In genomic region chr15:99504071-99504822, GRCh38 we compare ENCODE assay signal across 9 cellular contexts.
DNase-seq lines count a peak whose midpoint lies in the region; ATAC-seq and TF ChIP-seq lines count a peak whose summit lies in the region.
"Had no signal": no experiment of that assay in that cellular context is flagged by ENCODE, and none has a peak within 500 bp of the region (broad histone marks: within the 10 kb centered on the region; RNA-seq: fewer than 3 reads in every experiment).

No MANE protein-coding gene starts in this region.

- peaks cover 34% of the 10 kb centered on the region for H3K4me1 Mint-ChIP-seq in activated naive CD4-positive, alpha-beta T cell treated with anti-CD3 and anti-CD28 coated beads for 36 hours (ENCODE audit: low read depth)
- peaks cover 74% of the 10 kb centered on the region for H3K4me1 Mint-ChIP-seq in stimulated activated naive CD8-positive, alpha-beta T cell treated with anti-CD3 and anti-CD28 coated beads, Interleukin-15, Interleukin-2, amounts not matched to agents 100 ng/mL and 50 ng/mL, for 24 hours (ENCODE audit: low read depth)
- peaks cover 3 to 8% of the 10 kb centered on the region in 2 donors for H3K4me1 Mint-ChIP-seq in effector memory CD8-positive, alpha-beta T cell (ENCODE audit: low read depth in 2 of 2)

- H3K9ac ChIP-seq in PC-3 (ENCODE audit: low read length) = no peak overlapping the region

- H3K9me3 ChIP-seq in PC-3 (ENCODE audit: low read length) = no peaks in the 10 kb centered on the region

- H3K27me3 ChIP-seq in PC-3 (ENCODE audit: low read length) = no peaks in the 10 kb centered on the region

- CTCF ChIA-PET in activated naive CD4-positive, alpha-beta T cell treated with anti-CD3 and anti-CD28 coated beads for 36 hours (lab: Charles Lee) = interaction anchor here (0.9 to 1.4 kb wide), 2 partner anchors 71 to 232 kb away, joined by 3 read pairs; no protein-coding TSS in a partner anchor
- CTCF ChIA-PET in PC-3 (lab: Charles Lee) = interaction anchor here (0.5 kb wide), 1 partner anchor 38 kb away, joined by 6 read pairs; no protein-coding TSS in a partner anchor

- no peak overlapping the region for H3K4me3 ChIP-seq in PC-3 (ENCODE audit: low read length)
- H3K4me3 ChIP-seq: SK-N-MC had no signal

- POLR2A ChIA-PET in PC-3 (lab: Charles Lee; ENCODE audit: unreplicated experiment) = no interaction called here

- no peaks in the 10 kb centered on the region for H3K9me3 Mint-ChIP-seq in activated naive CD4-positive, alpha-beta T cell treated with anti-CD3 and anti-CD28 coated beads for 36 hours
- no peaks in the 10 kb centered on the region for H3K9me3 Mint-ChIP-seq in stimulated activated naive CD8-positive, alpha-beta T cell treated with anti-CD3 and anti-CD28 coated beads, Interleukin-15, Interleukin-2, amounts not matched to agents 100 ng/mL and 50 ng/mL, for 24 hours
- H3K9me3 Mint-ChIP-seq in effector memory CD8-positive, alpha-beta T cell = no peaks in the 10 kb centered on the region

- H3K4me1 ChIP-seq in PC-3 (ENCODE audit: insufficient read depth, low read length) = peaks cover 32% of the 10 kb centered on the region

- no peaks in the 10 kb centered on the region for H3K36me3 ChIP-seq in PC-3 (ENCODE audit: low read depth, low read length)

- peak overlapping the region; percentile 15; the same call in 1 of the 2 replicates for H3K4me2 ChIP-seq in PC-3 (ENCODE audit: low read length)

- H3K9me2 ChIP-seq in PC-3 (replicated peaks; ENCODE audit: low read length) = no peaks in the 10 kb centered on the region

- H3K79me2 ChIP-seq in PC-3 (ENCODE audit: low read length) = no peaks in the 10 kb centered on the region

- no peak for TF ChIP-seq CTCF in PC-3 (conservative IDR thresholded peaks at IDR 0.05; ENCODE audit: low read depth, low read length)

- H3K36me3 Mint-ChIP-seq in activated naive CD4-positive, alpha-beta T cell treated with anti-CD3 and anti-CD28 coated beads for 36 hours (ENCODE audit: low read depth) = no peaks in the 10 kb centered on the region
- no peaks in the 10 kb centered on the region for H3K36me3 Mint-ChIP-seq in stimulated activated naive CD8-positive, alpha-beta T cell treated with anti-CD3 and anti-CD28 coated beads, Interleukin-15, Interleukin-2, amounts not matched to agents 100 ng/mL and 50 ng/mL, for 24 hours (ENCODE audit: low read depth)
- peaks cover 4% of the 10 kb centered on the region for H3K36me3 Mint-ChIP-seq in effector memory CD8-positive, alpha-beta T cell (ENCODE audit: insufficient read depth)

- H2AFZ ChIP-seq in PC-3 (ENCODE audit: low read length) = 0 out of 2 replicates have a peak overlapping the region, but pooled peaks have one; percentile 38

- H3K27ac Mint-ChIP-seq in activated naive CD4-positive, alpha-beta T cell treated with anti-CD3 and anti-CD28 coated beads for 36 hours = no peak overlapping the region
- peak overlapping the region; percentile 95 for H3K27ac Mint-ChIP-seq in stimulated activated naive CD8-positive, alpha-beta T cell treated with anti-CD3 and anti-CD28 coated beads, Interleukin-15, Interleukin-2, amounts not matched to agents 100 ng/mL and 50 ng/mL, for 24 hours
- no peak overlapping the region for H3K27ac Mint-ChIP-seq in effector memory CD8-positive, alpha-beta T cell

- ATAC-seq in HG02884 (IDR thresholded peaks at IDR 0.05; ENCODE audit: unreplicated experiment) = peak; percentile 36
- ATAC-seq in PC-3 = no peak
- no peak for ATAC-seq in effector memory CD8-positive, alpha-beta T cell (replicated peaks)

- H3K27ac ChIP-seq in PC-3 (ENCODE audit: low read length) = no peak overlapping the region
- H3K27ac ChIP-seq: SK-N-MC had no signal

- BruUV-seq in PC-3 (replicated peaks; lab: Mats Ljungman, UMichigan) = no TSS peak

- no peaks in the 10 kb centered on the region for H4K20me1 ChIP-seq in PC-3 (ENCODE audit: low read length)

- no peaks in the 10 kb centered on the region for H3F3A ChIP-seq in PC-3 (ENCODE audit: low read length, unreplicated experiment)

- no peaks in the 10 kb centered on the region for H3K27me3 Mint-ChIP-seq in activated naive CD4-positive, alpha-beta T cell treated with anti-CD3 and anti-CD28 coated beads for 36 hours (ENCODE audit: low read depth)
- no peaks in the 10 kb centered on the region for H3K27me3 Mint-ChIP-seq in stimulated activated naive CD8-positive, alpha-beta T cell treated with anti-CD3 and anti-CD28 coated beads, Interleukin-15, Interleukin-2, amounts not matched to agents 100 ng/mL and 50 ng/mL, for 24 hours
- H3K27me3 Mint-ChIP-seq in effector memory CD8-positive, alpha-beta T cell = peaks cover 37 to 71% of the 10 kb centered on the region in 2 donors

- intact Hi-C loops in activated naive CD4-positive, alpha-beta T cell treated with anti-CD3 and anti-CD28 coated beads for 36 hours (cut with micrococcal nuclease) = loop anchor here (1.0 kb wide), 1 partner anchor 79 kb away; no protein-coding TSS in a partner anchor
- intact Hi-C loops in PC-3 (cut with micrococcal nuclease) = no loop called here

- peak; percentile 34 for DNase-seq in activated naive CD4-positive, alpha-beta T cell treated with anti-CD3 and anti-CD28 coated beads for 36 hours
- no peak for DNase-seq in activated naive CD4-positive, alpha-beta T cell (lab: John Stamatoyannopoulos, UW)
- no peak for DNase-seq in PC-3
- no peak for DNase-seq in superior temporal gyrus (ENCODE audit: extremely low spot score)
- no peak for DNase-seq in GOT3 (lab: John Stamatoyannopoulos, UW)
- no peak for DNase-seq in effector memory CD8-positive, alpha-beta T cell

- no peak overlapping the region for H3K4me3 Mint-ChIP-seq in activated naive CD4-positive, alpha-beta T cell treated with anti-CD3 and anti-CD28 coated beads for 36 hours
- H3K4me3 Mint-ChIP-seq in stimulated activated naive CD8-positive, alpha-beta T cell treated with anti-CD3 and anti-CD28 coated beads, Interleukin-15, Interleukin-2, amounts not matched to agents 100 ng/mL and 50 ng/mL, for 24 hours = peak overlapping the region; percentile 62
- no peak overlapping the region for H3K4me3 Mint-ChIP-seq in effector memory CD8-positive, alpha-beta T cell
